1 cellular context compared by ENCODE assay signal in genomic region chr6:166338854-166339253, GRCh38.
TF ChIP-seq lines count a peak whose summit lies in the region.

No MANE protein-coding gene starts in this region.

TF ChIP-seq in IMR-90, 13 proteins besides CTCF, POLR2A, EP300 and RAD21 (continued from another document):
- TF ChIP-seq MAFK (IDR thresholded peaks at IDR 0.05; ENCODE audit: low read depth, low read length) = no peak
- TF ChIP-seq CEBPB (IDR thresholded peaks at IDR 0.05; ENCODE audit: low read depth, low read length) = no peak
- TF ChIP-seq MAZ (IDR thresholded peaks at IDR 0.05; ENCODE audit: borderline replicate concordance, low read depth, low read length) = no peak
- TF ChIP-seq NFE2L2 (IDR thresholded peaks at IDR 0.05; ENCODE audit: low read depth, low read length) = no peak
- TF ChIP-seq RFX5 (IDR thresholded peaks at IDR 0.05; ENCODE audit: low read depth, low read length) = no peak
- TF ChIP-seq, protein P1, sequence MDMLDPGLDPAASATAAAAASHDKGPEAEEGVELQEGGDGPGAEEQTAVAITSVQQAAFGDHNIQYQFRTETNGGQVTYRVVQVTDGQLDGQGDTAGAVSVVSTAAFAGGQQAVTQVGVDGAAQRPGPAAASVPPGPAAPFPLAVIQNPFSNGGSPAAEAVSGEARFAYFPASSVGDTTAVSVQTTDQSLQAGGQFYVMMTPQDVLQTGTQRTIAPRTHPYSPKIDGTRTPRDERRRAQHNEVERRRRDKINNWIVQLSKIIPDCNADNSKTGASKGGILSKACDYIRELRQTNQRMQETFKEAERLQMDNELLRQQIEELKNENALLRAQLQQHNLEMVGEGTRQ (IDR thresholded peaks at IDR 0.05; ENCODE audit: low read depth, low read length) = no peak
- no peak for TF ChIP-seq RCOR1 (IDR thresholded peaks at IDR 0.05; ENCODE audit: insufficient replicate concordance, low read length)
